ENCODE assay signal across 10 cellular contexts in the genomic region with DNA sequence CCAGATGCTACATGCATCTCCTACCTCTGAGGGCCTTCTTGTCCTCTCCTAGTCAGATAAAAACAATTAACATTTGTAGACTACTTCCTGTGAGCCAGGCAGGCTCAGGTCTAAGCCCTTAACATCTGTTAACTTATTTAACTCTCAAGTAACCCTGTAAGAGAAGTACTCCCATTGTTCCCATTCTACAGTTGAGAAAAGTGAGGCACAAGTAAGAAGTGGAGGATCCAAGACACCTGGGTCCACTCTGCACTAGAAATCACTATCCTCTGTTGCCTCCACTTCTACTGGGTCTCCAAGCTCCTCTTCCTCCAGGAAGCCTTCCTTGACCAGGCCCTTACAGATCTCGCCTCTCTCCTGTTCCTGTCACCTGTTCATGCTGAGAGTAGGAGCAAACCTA. TPM values are rescaled to one million over a fixed set of nuclear protein-coding genes. Genes with fewer than 3 reads are reported as not detected.
A peak's percentile ranks its signal among the peaks of the same experiment; 100 is the strongest.
DNase-seq lines count a peak whose midpoint lies in the region; ATAC-seq and TF ChIP-seq lines count a peak whose summit lies in the region.
"Had no signal": no experiment of that assay in that cellular context is flagged by ENCODE, and none has a peak within 500 bp of the region (broad histone marks: within the 10 kb centered on the region; RNA-seq: fewer than 3 reads in every experiment).

No MANE protein-coding gene starts in this region.

- WGBS in H9 (ENCODE audit: extremely low coverage, insufficient read length, low lambda C conversion rate): no CpG with 5 or more reads among the region's 1 CpG
- WGBS in sigmoid colon, 2 donors: 82 to 96% methylated on average over 1 of the region's 1 CpG

- no peaks in the 10 kb centered on the region for H3K79me2 ChIP-seq in H9 (ENCODE audit: insufficient read depth, low read length)

- peaks cover 4% of the 10 kb centered on the region for H3K27me3 ChIP-seq in CD4-positive, alpha-beta memory T cell (ENCODE audit: insufficient read depth, low read length)
- H3K27me3 ChIP-seq in H9 (ENCODE audit: insufficient read depth, low read length) (no peaks in the 10 kb centered on the region), sigmoid colon (peaks cover 2 to 37% (median 19%) of the 10 kb centered on the region in 3 donors)

- no peak overlapping the region for H4K5ac ChIP-seq in H9 (ENCODE audit: insufficient read length, low read depth, low read length)

- TF ChIP-seq POLR2A in sigmoid colon (IDR thresholded peaks at IDR 0.05): no peak

- no peak overlapping the region for H3K56ac ChIP-seq in H9 (ENCODE audit: insufficient read length, low read depth, low read length)

- no peak for ATAC-seq in natural killer cell treated with Interleukin-12 subunit alpha and Interleukin-12 subunit beta and Interleukin-15 and Interleukin-18, amount 100 ng/mL, for 72 hours

- H2AFZ ChIP-seq in H9 (ENCODE audit: low read length): no peak overlapping the region

- no peaks in the 10 kb centered on the region for H3K9me3 Mint-ChIP-seq in CD4-positive, alpha-beta memory T cell
- H3K9me3 Mint-ChIP-seq in H9: no peaks in the 10 kb centered on the region; a peak in 1 of 5 replicates
- H3K9me3 Mint-ChIP-seq in activated naive CD8-positive, alpha-beta T cell treated with anti-CD3 and anti-CD28 coated beads for 36 hours: no peaks in the 10 kb centered on the region
- H3K9me3 Mint-ChIP-seq in natural killer cell treated with Interleukin-12 subunit alpha and Interleukin-12 subunit beta and Interleukin-15 and Interleukin-18, amount 100 ng/mL, for 72 hours: no peaks in the 10 kb centered on the region

- no peak overlapping the region for H3K9ac ChIP-seq in H9 (ENCODE audit: extremely low read depth, insufficient read length, low read length)

- no peaks in the 10 kb centered on the region for H3K9me3 ChIP-seq in CD4-positive, alpha-beta memory T cell (ENCODE audit: control insufficient read depth in 1 of 2, low read length in 2 of 2)
- no peaks in the 10 kb centered on the region for H3K9me3 ChIP-seq in H9 (ENCODE audit: control insufficient read depth, low read depth, low read length)
- H3K9me3 ChIP-seq in sigmoid colon: no peaks in the 10 kb centered on the region
- H3K9me3 ChIP-seq: thoracic aorta had no signal

- H3K79me1 ChIP-seq in H9 (ENCODE audit: insufficient read depth, low read depth, low read length, poor library complexity, severe bottlenecking): no peaks in the 10 kb centered on the region

- intact Hi-C loops in CD4-positive, alpha-beta memory T cell (cut with micrococcal nuclease): no loop called here
- intact Hi-C loops in posterior vena cava (cut with DNase I) (no loop called here), sigmoid colon (cut with DNase I) (no loop called here)

- H4K91ac ChIP-seq in H9 (ENCODE audit: insufficient read length, low read depth, low read length): no peak overlapping the region

- H2BK15ac ChIP-seq in H9 (ENCODE audit: low read depth, low read length): no peak overlapping the region

- H4K20me1 ChIP-seq in H9 (ENCODE audit: control insufficient read depth, insufficient read depth, insufficient read length): peaks cover 2% of the 10 kb centered on the region

- H3K4me3 Mint-ChIP-seq in CD4-positive, alpha-beta memory T cell: peak overlapping the region; percentile 38 to 77 (median 74)
- peak overlapping the region; percentile 72 to 87 for H3K4me3 Mint-ChIP-seq in H9
- H3K4me3 Mint-ChIP-seq in activated naive CD8-positive, alpha-beta T cell treated with anti-CD3 and anti-CD28 coated beads for 36 hours: peak overlapping the region; percentile 40
- H3K4me3 Mint-ChIP-seq in natural killer cell treated with Interleukin-12 subunit alpha and Interleukin-12 subunit beta and Interleukin-15 and Interleukin-18, amount 100 ng/mL, for 72 hours: peak overlapping the region; percentile 78

- H3K36me3 Mint-ChIP-seq in CD4-positive, alpha-beta memory T cell: peaks cover 0 to 3% of the 10 kb centered on the region in 2 donors
- peaks cover 0 to 2% (median 0%) of the 10 kb centered on the region in 3 experiments; a peak in 2 of 7 replicates for H3K36me3 Mint-ChIP-seq in H9 (ENCODE audit: insufficient read depth in 1 of 3, low read depth in 3 of 3)
- peaks cover 7% of the 10 kb centered on the region for H3K36me3 Mint-ChIP-seq in activated naive CD8-positive, alpha-beta T cell treated with anti-CD3 and anti-CD28 coated beads for 36 hours
- no peaks in the 10 kb centered on the region for H3K36me3 Mint-ChIP-seq in natural killer cell treated with Interleukin-12 subunit alpha and Interleukin-12 subunit beta and Interleukin-15 and Interleukin-18, amount 100 ng/mL, for 72 hours

- no peak overlapping the region for H3K23ac ChIP-seq in H9 (ENCODE audit: insufficient read length, low read depth, low read length)

- peaks cover 7% of the 10 kb centered on the region for H3K4me1 ChIP-seq in CD4-positive, alpha-beta memory T cell (ENCODE audit: insufficient read depth, low read length)
- no peaks in the 10 kb centered on the region; the same call in 1 of the 2 replicates for H3K4me1 ChIP-seq in H9 (ENCODE audit: insufficient read depth, low read length)
- H3K4me1 ChIP-seq in sigmoid colon: peaks cover 0 to 17% (median 16%) of the 10 kb centered on the region in 4 donors

- H3K18ac ChIP-seq in H9 (ENCODE audit: insufficient read length, low read depth, low read length): no peak overlapping the region

- H3K36me3 ChIP-seq in CD4-positive, alpha-beta memory T cell (ENCODE audit: insufficient read depth, low read length): no peaks in the 10 kb centered on the region
- peaks cover 0 to 7% (median 3%) of the 10 kb centered on the region in 4 donors for H3K36me3 ChIP-seq in sigmoid colon
- H3K36me3 ChIP-seq: thoracic aorta had no signal

- H2BK120ac ChIP-seq in H9 (ENCODE audit: low read depth, low read length, poor library complexity, severe bottlenecking): no peak overlapping the region

- peak overlapping the region in 4 of 7 donors; percentile 14 to 63 (median 44) for H3K27ac Mint-ChIP-seq in CD4-positive, alpha-beta memory T cell
- peak overlapping the region in 1 of 3 experiments; percentile 59; a peak in 1 of 7 replicates for H3K27ac Mint-ChIP-seq in H9
- H3K27ac Mint-ChIP-seq in activated naive CD8-positive, alpha-beta T cell treated with anti-CD3 and anti-CD28 coated beads for 36 hours: no peak overlapping the region
- no peak overlapping the region for H3K27ac Mint-ChIP-seq in natural killer cell treated with Interleukin-12 subunit alpha and Interleukin-12 subunit beta and Interleukin-15 and Interleukin-18, amount 100 ng/mL, for 72 hours

- H2BK12ac ChIP-seq in H9 (ENCODE audit: insufficient read length, low read depth, low read length): no peak overlapping the region

- peak overlapping the region; percentile 46 for H3K4me2 ChIP-seq in H9 (ENCODE audit: insufficient read depth, insufficient read length, low read length)

- TF ChIP-seq EP300 in sigmoid colon (IDR thresholded peaks at IDR 0.05): no peak

- CTCF ChIA-PET in CD4-positive, alpha-beta memory T cell (lab: Charles Lee; ENCODE audit: partially characterized antibody): interaction anchor here (0.6 kb wide), 1 partner anchor 61 kb away, joined by 3 read pairs; no protein-coding TSS in a partner anchor

- TF ChIP-seq CTCF in H9 (conservative IDR thresholded peaks at IDR 0.05): no peak
- no peak for TF ChIP-seq CTCF in sigmoid colon (IDR thresholded peaks at IDR 0.05)

- no peak overlapping the region for H2AK5ac ChIP-seq in H9 (ENCODE audit: insufficient read length, low read length)

- peaks cover 23 to 24% of the 10 kb centered on the region in 2 donors for H3K27me3 Mint-ChIP-seq in CD4-positive, alpha-beta memory T cell
- H3K27me3 Mint-ChIP-seq in H9 (ENCODE audit: low read depth): peaks cover 47% of the 10 kb centered on the region
- peaks cover 50% of the 10 kb centered on the region for H3K27me3 Mint-ChIP-seq in activated naive CD8-positive, alpha-beta T cell treated with anti-CD3 and anti-CD28 coated beads for 36 hours
- peaks cover 8% of the 10 kb centered on the region in 2 donors for H3K27me3 Mint-ChIP-seq in natural killer cell treated with Interleukin-12 subunit alpha and Interleukin-12 subunit beta and Interleukin-15 and Interleukin-18, amount 100 ng/mL, for 72 hours

- no peak overlapping the region for H3K4me3 ChIP-seq in CD4-positive, alpha-beta memory T cell (ENCODE audit: low read length in 2 of 2)
- no peak overlapping the region for H3K4me3 ChIP-seq in sigmoid colon

- peaks cover 13 to 21% (median 18%) of the 10 kb centered on the region in 4 donors for H3K4me1 Mint-ChIP-seq in CD4-positive, alpha-beta memory T cell
- peaks cover 29 to 30% of the 10 kb centered on the region in 2 experiments for H3K4me1 Mint-ChIP-seq in H9
- H3K4me1 Mint-ChIP-seq in activated naive CD8-positive, alpha-beta T cell treated with anti-CD3 and anti-CD28 coated beads for 36 hours: peaks cover 15% of the 10 kb centered on the region
- H3K4me1 Mint-ChIP-seq in natural killer cell treated with Interleukin-12 subunit alpha and Interleukin-12 subunit beta and Interleukin-15 and Interleukin-18, amount 100 ng/mL, for 72 hours (ENCODE audit: low read depth in 2 of 2): peaks cover 20 to 21% of the 10 kb centered on the region in 2 donors

- POLR2A ChIA-PET in CD4-positive, alpha-beta memory T cell (lab: Charles Lee; ENCODE audit: partially characterized antibody): no interaction called here

- no peak overlapping the region for H3K14ac ChIP-seq in H9 (ENCODE audit: insufficient read depth, low read length)

- H3K27ac ChIP-seq in CD4-positive, alpha-beta memory T cell (ENCODE audit: low read depth, low read length): no peak overlapping the region
- H3K27ac ChIP-seq in H9 (ENCODE audit: insufficient read length, low read depth, low read length) (no peak overlapping the region), sigmoid colon (no peak overlapping the region)
- H3K27ac ChIP-seq: thoracic aorta had no signal

- H3T11ph ChIP-seq in H9 (ENCODE audit: low read length): no peak overlapping the region

- no peak overlapping the region for H2BK20ac ChIP-seq in H9 (ENCODE audit: low read depth, low read length, poor library complexity, severe bottlenecking)

- no peak overlapping the region for H3K4ac ChIP-seq in H9 (ENCODE audit: low read depth, low read length)

- H2BK5ac ChIP-seq in H9 (ENCODE audit: insufficient read length, low read length): no peak overlapping the region

- H3K23me2 ChIP-seq in H9 (ENCODE audit: insufficient read length, low read depth, low read length, poor library complexity, severe bottlenecking): peaks cover 7% of the 10 kb centered on the region

- H4K8ac ChIP-seq in H9 (replicated peaks; ENCODE audit: insufficient read length, low read depth, low read length): no peak overlapping the region

- DNase-seq in CD4-positive, alpha-beta memory T cell: no peak
- DNase-seq in H9: no peak
- DNase-seq in activated naive CD8-positive, alpha-beta T cell treated with anti-CD3 and anti-CD28 coated beads for 36 hours: no peak
- DNase-seq in natural killer cell treated with Interleukin-12 subunit alpha and Interleukin-12 subunit beta and Interleukin-15 and Interleukin-18, amount 100 ng/mL, for 72 hours (ENCODE audit: low spot score): no peak
- no peak for DNase-seq in posterior vena cava (ENCODE audit: low spot score)
- no peak for DNase-seq in NCI-H510A (lab: John Stamatoyannopoulos, UW)
- no peak for DNase-seq in sigmoid colon
- DNase-seq: activated effector memory CD4-positive, alpha-beta T cell treated with anti-CD3 and anti-CD28 coated beads, Interleukin-2, amount 50 U/mL, for 16 hours; NCI-H2107 had no signal

RNA-seq across cellular contexts. Expression of gene C1orf216, which starts 9.7 kb away (rescaled TPM):
- total RNA-seq in CD4-positive, alpha-beta memory T cell: 10 to 100 TPM in 1 of 2 experiments, 1 to 10 TPM in 1; 8.5 to 10.8 TPM
- 10 to 100 TPM; 13.8 to 15.2 TPM for polyA plus RNA-seq in CD4-positive, alpha-beta memory T cell
- 11.7 and 13.5 TPM in 2 replicates for total RNA-seq in H9 (2021)
- total RNA-seq in activated naive CD8-positive, alpha-beta T cell treated with anti-CD3 and anti-CD28 coated beads for 36 hours: 10 to 100 TPM; 14.7 to 15.1 TPM
- 10 to 100 TPM; 15.9 to 41.1 TPM for total RNA-seq in natural killer cell treated with Interleukin-12 subunit alpha and Interleukin-12 subunit beta and Interleukin-15 and Interleukin-18, amount 100 ng/mL, for 72 hours
- 10 to 100 TPM; 16.6 to 18.0 TPM for total RNA-seq in posterior vena cava
- total RNA-seq in sigmoid colon: 10 to 100 TPM; 21.6 to 32.5 (median 27.6) TPM
- 1 to 10 TPM; 2.1 to 6.4 (median 3.6) TPM for polyA plus RNA-seq in sigmoid colon

Comparison
In these comparisons a context has a peak if more than half of its experiments do, and no peak if none do; other contexts are left out.
1. H3K27ac Mint-ChIP-seq: peak in CD4-positive, alpha-beta memory T cell (4 of 7); none in activated naive CD8-positive, alpha-beta T cell treated with anti-CD3 and anti-CD28 coated beads for 36 hours (single experiment) and natural killer cell treated with Interleukin-12 subunit alpha and Interleukin-12 subunit beta and Interleukin-15 and Interleukin-18, amount 100 ng/mL, for 72 hours (0 of 2).
2. Peak in every context shown above with its lines, with median percentiles within 50 percentile points of each other: H3K4me3 Mint-ChIP-seq.